11 cellular contexts compared by ENCODE assay signal in the genomic region with DNA sequence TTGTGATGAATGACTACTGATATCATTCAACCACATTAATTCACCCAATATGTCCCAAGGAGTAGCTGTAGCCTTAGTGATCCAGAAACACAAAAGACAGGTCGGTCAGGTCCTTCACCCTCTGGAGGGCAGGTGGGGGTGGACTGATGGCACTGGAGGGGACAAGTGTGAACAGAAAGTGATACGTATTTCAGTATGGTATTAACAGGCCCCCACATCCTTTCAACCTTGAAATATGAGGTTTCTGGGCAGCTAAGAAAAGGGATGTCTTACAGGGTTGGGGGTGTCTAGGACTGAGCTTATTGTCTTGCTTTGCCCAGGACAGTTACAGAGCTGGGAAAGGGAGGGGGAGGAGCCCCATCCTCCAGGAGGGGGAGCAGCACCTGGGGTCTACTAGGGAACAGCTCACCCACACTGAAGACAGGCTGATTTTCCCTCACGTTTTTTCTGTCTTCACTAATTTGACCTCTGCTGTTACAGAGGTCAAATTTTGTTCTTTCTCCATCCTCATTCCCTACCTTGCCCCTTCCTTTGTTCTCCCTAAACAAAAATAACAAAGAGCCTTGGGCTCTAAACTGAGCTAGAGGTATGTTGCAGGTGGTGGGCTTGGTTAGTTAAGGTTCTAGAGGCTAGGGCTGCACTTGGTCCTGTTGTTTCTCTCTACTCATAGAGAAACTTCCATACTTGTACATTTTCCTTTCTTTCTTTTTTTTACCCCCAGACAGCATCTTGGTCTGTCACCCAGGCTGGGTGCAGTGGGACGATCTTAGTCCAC. TPM values are rescaled to one million over a fixed set of nuclear protein-coding genes. Genes with fewer than 3 reads are reported as not detected.
A peak's percentile ranks its signal among the peaks of the same experiment; 100 is the strongest.
DNase-seq lines count a peak whose midpoint lies in the region; ATAC-seq and TF ChIP-seq lines count a peak whose summit lies in the region.
"Had no signal": no experiment of that assay in that cellular context is flagged by ENCODE, and none has a peak within 500 bp of the region (broad histone marks: within the 10 kb centered on the region; RNA-seq: fewer than 3 reads in every experiment).

No MANE protein-coding gene starts in this region.

- no peak for TF ChIP-seq CTCF in osteoblast (IDR thresholded peaks at IDR 0.05; ENCODE audit: extremely low read depth, low read depth, low read length)
- no peak for TF ChIP-seq CTCF in omental fat pad (IDR thresholded peaks at IDR 0.05)

- DNase-seq in osteoblast (ENCODE audit: insufficient read length, low spot score, missing footprints) (peak; percentile 17), omental fat pad (ENCODE audit: low spot score) (no peak), RKO (ENCODE audit: low spot score) (no peak)
- DNase-seq in activated naive CD4-positive, alpha-beta T cell treated with Interleukin-2 at 50 U/mL for 16 hours, result no peak
- DNase-seq: anterior cingulate cortex, tibial artery had no signal

- H3K4me1 ChIP-seq in osteoblast (ENCODE audit: insufficient read depth, low read length), result peaks cover 5% of the 10 kb centered on the region
- H3K4me1 ChIP-seq: tibial artery had no signal

- no peaks in the 10 kb centered on the region for H3K27me3 ChIP-seq in osteoblast (ENCODE audit: insufficient read depth, low read length)
- H3K27me3 ChIP-seq: tibial artery had no signal

- ATAC-seq in GM19025 (IDR thresholded peaks at IDR 0.05; ENCODE audit: low read depth, unreplicated experiment) (peak; percentile 46), GM21825 (IDR thresholded peaks at IDR 0.05; ENCODE audit: unreplicated experiment) (peak; percentile 51), HG03432 (IDR thresholded peaks at IDR 0.05; ENCODE audit: unreplicated experiment) (peak; percentile 55), omental fat pad (ENCODE audit: low FRiP score) (no peak)
- no peak for ATAC-seq in activated CD4-positive, CD25-positive, alpha-beta regulatory T cell treated with anti-CD3 and anti-CD28 coated beads, Interleukin-2, amount 50 U/mL, for 24 hours
- ATAC-seq: sciatic nerve had no signal

- no peak overlapping the region for H3K4me2 ChIP-seq in osteoblast (ENCODE audit: insufficient read depth, low read length)

- H4K20me1 ChIP-seq in osteoblast (ENCODE audit: insufficient read depth, low read length), result no peaks in the 10 kb centered on the region

- no peak overlapping the region for H2AFZ ChIP-seq in osteoblast (ENCODE audit: low read length)

- H3K27ac ChIP-seq in osteoblast (ENCODE audit: low read depth, low read length), result no peak overlapping the region
- H3K27ac ChIP-seq: tibial artery had no signal

- H3K4me3 ChIP-seq in osteoblast (ENCODE audit: insufficient read depth, low read length), result no peak overlapping the region
- H3K4me3 ChIP-seq: tibial artery had no signal

- H3K36me3 ChIP-seq in osteoblast (ENCODE audit: insufficient read depth, low read length), result no peaks in the 10 kb centered on the region
- H3K36me3 ChIP-seq: tibial artery had no signal

- H3K79me2 ChIP-seq in osteoblast (ENCODE audit: insufficient read depth, low read length), result no peaks in the 10 kb centered on the region

- no peaks in the 10 kb centered on the region for H3K9me3 ChIP-seq in osteoblast (ENCODE audit: low read depth, low read length)
- H3K9me3 ChIP-seq: tibial artery had no signal

RNA-seq across cellular contexts. Expression of a gene that starts 38.0 kb away (rescaled TPM):
- total RNA-seq in osteoblast (18,909 and 19,513 TPM in 2 replicates), omental fat pad (over 10,000 TPM in 3 of 4 donors, 1,000 to 10,000 TPM in 1; 9,027 to 13,209 (median 10,672) TPM)

Comparison
In these comparisons a context has a peak if more than half of its experiments do, and no peak if none do; other contexts are left out.
1. ATAC-seq: peak in GM19025 (single experiment), GM21825 (single experiment) and HG03432 (single experiment); none in omental fat pad (single experiment) and activated CD4-positive, CD25-positive, alpha-beta regulatory T cell treated with anti-CD3 and anti-CD28 coated beads, Interleukin-2, amount 50 U/mL, for 24 hours (0 of 2).